Comparison of ENCODE assay signal across 8 cellular contexts in genomic region chr19:4456843-4457653, GRCh38. TPM values are rescaled to one million over a fixed set of nuclear protein-coding genes. Genes with fewer than 3 reads are reported as not detected.
DNase-seq lines count a peak whose midpoint lies in the region; ATAC-seq lines count a peak whose summit lies in the region.

No MANE protein-coding gene starts in this region.

- H2BK5ac ChIP-seq in trophoblast cell (ENCODE audit: low read depth, low read length, poor library complexity) = peak overlapping the region; percentile 92

- no peaks in the 10 kb centered on the region for H3K27me3 ChIP-seq in trophoblast cell (ENCODE audit: insufficient read depth, low read length)

- DNase-seq in GF-D8 (lab: John Stamatoyannopoulos, UW) (peak; percentile 34), NCI-H82 treated with DMSO at 0.1 percent for 48 hours (lab: John Stamatoyannopoulos, UW; ENCODE audit: unreplicated experiment) (peak; percentile 17), head of caudate nucleus (peak in 28 of 42 donors; percentile 22 to 75 (median 43)), trophoblast cell (peak in 1 of 2 donors; percentile 8), SIG-M5 treated with dmso at 0.1 percent for 504 hours (lab: John Stamatoyannopoulos, UW; ENCODE audit: unreplicated experiment) (no peak)

- peak overlapping the region; percentile 11 for H2AK5ac ChIP-seq in trophoblast cell (ENCODE audit: low read length)

- ATAC-seq in HG02623 (IDR thresholded peaks at IDR 0.05; ENCODE audit: unreplicated experiment) (peak; percentile 30), HG03469 (IDR thresholded peaks at IDR 0.05; ENCODE audit: unreplicated experiment) (no peak)

- H3K18ac ChIP-seq in trophoblast cell (ENCODE audit: low read length) = peak overlapping the region; percentile 95

- peak overlapping the region; percentile 81 for H3K4ac ChIP-seq in trophoblast cell (ENCODE audit: low read depth, low read length)

- peak overlapping the region; percentile 89 for H3K4me3 ChIP-seq in trophoblast cell (ENCODE audit: low read depth, low read length)

- H3K36me3 Mint-ChIP-seq in activated naive CD8-positive, alpha-beta T cell = no peaks in the 10 kb centered on the region

- H3K23ac ChIP-seq in trophoblast cell (ENCODE audit: low read length) = no peak overlapping the region

- peak overlapping the region; percentile 83 for H3K14ac ChIP-seq in trophoblast cell (ENCODE audit: low read length)

- H4K91ac ChIP-seq in trophoblast cell (ENCODE audit: low read depth, low read length) = peak overlapping the region; percentile 98

- no peaks in the 10 kb centered on the region for H3K9me3 ChIP-seq in trophoblast cell (ENCODE audit: insufficient read depth, low read depth, low read length)

- peaks cover 7% of the 10 kb centered on the region for H3K79me2 ChIP-seq in trophoblast cell (ENCODE audit: control insufficient read depth, insufficient read depth, low read length, poor library complexity)

- peak overlapping the region; percentile 86 for H2BK120ac ChIP-seq in trophoblast cell (ENCODE audit: insufficient read depth, low read length, poor library complexity)

- peak overlapping the region; percentile 95 for H3K27ac ChIP-seq in trophoblast cell (ENCODE audit: low read depth, low read length)

- WGBS in trophoblast cell (ENCODE audit: extremely low coverage, insufficient coverage, insufficient read length) = no CpG with 5 or more reads among the region's 53 CpGs

- H3K4me2 ChIP-seq in trophoblast cell (ENCODE audit: low read length) = peak overlapping the region; percentile 84

- H3K4me1 Mint-ChIP-seq in activated naive CD8-positive, alpha-beta T cell (ENCODE audit: low read depth) = peaks cover 18% of the 10 kb centered on the region

- peaks cover 5% of the 10 kb centered on the region for H3K79me1 ChIP-seq in trophoblast cell (ENCODE audit: low read length)

- H3K27me3 Mint-ChIP-seq in activated naive CD8-positive, alpha-beta T cell = no peaks in the 10 kb centered on the region

- peak overlapping the region; percentile 71 for H2AFZ ChIP-seq in trophoblast cell (ENCODE audit: insufficient read depth, low read length, poor library complexity)

- peak overlapping the region; percentile 62 for H3K27ac Mint-ChIP-seq in activated naive CD8-positive, alpha-beta T cell

- peak overlapping the region; percentile 23 for H2BK12ac ChIP-seq in trophoblast cell (ENCODE audit: low read length)

- H3K4me3 Mint-ChIP-seq in activated naive CD8-positive, alpha-beta T cell = peak overlapping the region; percentile 92

- H3K9me3 Mint-ChIP-seq in activated naive CD8-positive, alpha-beta T cell (ENCODE audit: low read depth) = no peaks in the 10 kb centered on the region

- intact Hi-C loops in head of caudate nucleus (cut with DNase I) = loop anchor here (10.0 kb wide), 1 partner anchor 52 kb away; the partner anchor contains the start of genes CHAF1A and SH3GL1

- peaks cover 15 to 19% of the 10 kb centered on the region in 2 experiments for H3K36me3 ChIP-seq in trophoblast cell (ENCODE audit: control insufficient read depth in 1 of 2, insufficient read depth in 2 of 2, low read length in 2 of 2)

- peak overlapping the region; percentile 95 for H3K9ac ChIP-seq in trophoblast cell (ENCODE audit: low read length)

- H3K4me1 ChIP-seq in trophoblast cell (ENCODE audit: control insufficient read depth in 1 of 2, insufficient read depth in 2 of 2, low read length in 2 of 2) = peaks cover 3 to 8% of the 10 kb centered on the region in 2 experiments

- H4K8ac ChIP-seq in trophoblast cell (ENCODE audit: low read depth, low read length) = peak overlapping the region; percentile 97

- peak overlapping the region; percentile 88 for H4K12ac ChIP-seq in trophoblast cell (ENCODE audit: low read depth, low read length)

RNA-seq across cellular contexts. Expression of gene UBXN6, which starts 0.5 kb away (rescaled TPM):
- polyA plus RNA-seq in trophoblast cell (2013) = 41.6 and 44.8 TPM in 2 replicates

RNA-seq across cellular contexts. Expression of gene HDGFL2, which starts 15.0 kb away (rescaled TPM):
- 48.0 and 49.8 TPM in 2 replicates for polyA plus RNA-seq in trophoblast cell (2013)

RNA-seq across cellular contexts. Expression of gene CHAF1A, which starts 54.6 kb away (rescaled TPM):
- 27.6 and 28.9 TPM in 2 replicates for polyA plus RNA-seq in trophoblast cell (2013)

RNA-seq across cellular contexts. Expression of gene SH3GL1, which starts 56.7 kb away (rescaled TPM):
- polyA plus RNA-seq in trophoblast cell (2013) = 134 and 142 TPM in 2 replicates
